In the genomic region with DNA sequence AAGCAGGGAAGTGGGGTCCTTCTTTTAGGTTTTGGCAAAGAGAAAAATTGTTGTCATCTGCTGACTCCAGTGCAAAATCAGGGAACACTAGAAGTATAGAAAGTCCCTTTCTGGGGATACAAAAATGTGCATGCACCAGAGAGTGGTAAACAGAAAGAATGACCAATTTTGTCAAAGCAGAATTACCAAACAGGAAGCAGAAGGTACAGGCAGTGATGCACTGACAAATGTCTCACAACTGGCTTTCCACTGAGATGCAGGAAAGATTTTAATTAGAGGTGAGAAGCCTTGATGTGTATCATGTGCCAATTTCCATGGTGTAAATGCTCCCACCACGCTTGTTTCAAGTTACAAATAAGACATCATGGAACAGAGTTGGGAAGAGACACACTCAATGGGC, we compare ENCODE assay signal across 18 cellular contexts.
"Had no signal": no experiment of that assay in that cellular context is flagged by ENCODE, and none has a peak within 500 bp of the region (broad histone marks: within the 10 kb centered on the region; RNA-seq: fewer than 3 reads in every experiment).

No MANE protein-coding gene starts in this region.

- H3K27ac Mint-ChIP-seq: activated naive CD4-positive, alpha-beta T cell treated with anti-CD3 and anti-CD28 coated beads, Interleukin-2, amount 10 ng/mL, durations not matched to agents 7 days and 5 days; activated T-helper 2 cell treated with anti-CD3 and anti-CD28 coated beads, Interferon-gamma antibody, Interleukin-2, Interleukin-4, amounts not matched to agents 10 μg/mL and 5 μg/mL and 100 μg/mL, durations not matched to agents 14 hours and 24 hours and 36 hours; natural killer cell; stimulated activated naive B cell treated with anti-CD40 and anti-IgM and Interleukin-4, amounts not matched to agents 10 μg/mL and 1 μg/mL and 100 μg/mL, for 72 hours; type B pancreatic cell had no signal

- H3K27me3 ChIP-seq: heart right ventricle, right lobe of liver, suprapubic skin had no signal

- H3K4me3 ChIP-seq: mucosa of descending colon, prostate gland, right lobe of liver, suprapubic skin had no signal

- H3K27ac ChIP-seq: heart right ventricle, prostate gland, right lobe of liver, suprapubic skin had no signal

- H3K9me3 Mint-ChIP-seq: activated naive CD4-positive, alpha-beta T cell treated with anti-CD3 and anti-CD28 coated beads, Interleukin-2, amount 10 ng/mL, durations not matched to agents 7 days and 5 days; activated T-helper 2 cell treated with anti-CD3 and anti-CD28 coated beads, Interferon-gamma antibody, Interleukin-2, Interleukin-4, amounts not matched to agents 10 μg/mL and 5 μg/mL and 100 μg/mL, durations not matched to agents 14 hours and 24 hours and 36 hours; natural killer cell; stimulated activated naive B cell treated with anti-CD40 and anti-IgM and Interleukin-4, amounts not matched to agents 10 μg/mL and 1 μg/mL and 100 μg/mL, for 72 hours; type B pancreatic cell had no signal

- H3K36me3 Mint-ChIP-seq: activated naive CD4-positive, alpha-beta T cell treated with anti-CD3 and anti-CD28 coated beads, Interleukin-2, amount 10 ng/mL, durations not matched to agents 7 days and 5 days; natural killer cell; stimulated activated naive B cell treated with anti-CD40 and anti-IgM and Interleukin-4, amounts not matched to agents 10 μg/mL and 1 μg/mL and 100 μg/mL, for 72 hours; type B pancreatic cell had no signal

- H3K36me3 ChIP-seq: heart right ventricle, prostate gland, right lobe of liver, suprapubic skin had no signal

- ATAC-seq: left lobe of liver, mucosa of descending colon, natural killer cell, right lobe of liver had no signal

- H3K4me1 ChIP-seq: prostate gland, suprapubic skin had no signal

- H3K4me1 Mint-ChIP-seq: activated naive CD4-positive, alpha-beta T cell treated with anti-CD3 and anti-CD28 coated beads, Interleukin-2, amount 10 ng/mL, durations not matched to agents 7 days and 5 days; natural killer cell had no signal

- H3K9me3 ChIP-seq: heart right ventricle, mucosa of descending colon, prostate gland, right lobe of liver, suprapubic skin had no signal

- H3K4me3 Mint-ChIP-seq: activated naive CD4-positive, alpha-beta T cell treated with anti-CD3 and anti-CD28 coated beads, Interleukin-2, amount 10 ng/mL, durations not matched to agents 7 days and 5 days; natural killer cell; stimulated activated naive B cell treated with anti-CD40 and anti-IgM and Interleukin-4, amounts not matched to agents 10 μg/mL and 1 μg/mL and 100 μg/mL, for 72 hours; type B pancreatic cell had no signal

- DNase-seq: activated CD4-positive, alpha-beta T cell treated with anti-CD3 and anti-CD28 coated beads, Interleukin-2, amount 50 U/mL, for 48 hours; activated CD4-positive, CD25-positive, alpha-beta regulatory T cell; activated CD8-positive, alpha-beta memory T cell treated with anti-CD3 and anti-CD28 coated beads, Interleukin-2, amount 50 U/mL, for 48 hours; activated naive CD4-positive, alpha-beta T cell treated with anti-CD3 and anti-CD28 coated beads, Interleukin-2, amount 10 ng/mL, durations not matched to agents 7 days and 5 days; heart right ventricle; islet precursor cell; mammary epithelial cell; mucosa of descending colon; natural killer cell; nucleus accumbens; right lobe of liver; stimulated activated CD4-positive, alpha-beta T cell treated with anti-CD3 and anti-CD28 coated beads, Interleukin-1b, Interleukin-23, amount 100 ng/mL, for 48 hours; stimulated activated naive B cell treated with anti-CD40 and anti-IgM and Interleukin-4, amounts not matched to agents 10 μg/mL and 1 μg/mL and 100 μg/mL, for 72 hours had no signal
